8 cellular contexts compared by ENCODE assay signal in genomic region chr7:102306916-102307677, GRCh38. TPM values are rescaled to one million over a fixed set of nuclear protein-coding genes. Genes with fewer than 3 reads are reported as not detected.
DNase-seq lines count a peak whose midpoint lies in the region; ATAC-seq and TF ChIP-seq lines count a peak whose summit lies in the region.

No MANE protein-coding gene starts in this region.

- no peaks in the 10 kb centered on the region for H3K27me3 Mint-ChIP-seq in activated naive CD4-positive, alpha-beta T cell treated with anti-CD3 and anti-CD28 coated beads, Interleukin-2, amount 10 ng/mL, durations not matched to agents 7 days and 5 days

- H3K27me3 ChIP-seq in ACC112 (ENCODE audit: insufficient read depth, low read length) (no peaks in the 10 kb centered on the region), upper lobe of right lung (no peaks in the 10 kb centered on the region)

- H3K79me2 ChIP-seq in ACC112 (ENCODE audit: control insufficient read depth, insufficient read depth, low read length, unreplicated experiment), result no peaks in the 10 kb centered on the region

- H3K9me3 Mint-ChIP-seq in activated naive CD4-positive, alpha-beta T cell treated with anti-CD3 and anti-CD28 coated beads, Interleukin-2, amount 10 ng/mL, durations not matched to agents 7 days and 5 days, result no peaks in the 10 kb centered on the region

- no peak overlapping the region for H3K4me3 Mint-ChIP-seq in activated naive CD4-positive, alpha-beta T cell treated with anti-CD3 and anti-CD28 coated beads, Interleukin-2, amount 10 ng/mL, durations not matched to agents 7 days and 5 days

- H3K4me1 ChIP-seq in ACC112 (ENCODE audit: control insufficient read depth, insufficient read depth, low read length, unreplicated experiment) (peaks cover 32% of the 10 kb centered on the region), upper lobe of right lung (peaks cover 19% of the 10 kb centered on the region)

- no peak for TF ChIP-seq CTCF in upper lobe of right lung (IDR thresholded peaks at IDR 0.05)

- H3K4me1 Mint-ChIP-seq in activated naive CD4-positive, alpha-beta T cell treated with anti-CD3 and anti-CD28 coated beads, Interleukin-2, amount 10 ng/mL, durations not matched to agents 7 days and 5 days, result peaks cover 16% of the 10 kb centered on the region

- intact Hi-C loops in upper lobe of right lung (cut with DNase I), result no loop called here

- DNase-seq in MV-4-11 (lab: John Stamatoyannopoulos, UW) (peak; percentile 94), kidney tubule cell (ENCODE audit: low spot score) (peak; percentile 80), upper lobe of right lung (peak; percentile 83), COR-L47 (lab: John Stamatoyannopoulos, UW) (no peak)
- peak; percentile 62 for DNase-seq in activated naive CD4-positive, alpha-beta T cell treated with anti-CD3 and anti-CD28 coated beads, Interleukin-2, amount 10 ng/mL, durations not matched to agents 7 days and 5 days

- peak; percentile 47 for TF ChIP-seq POLR2A in GM15510 (IDR thresholded peaks at IDR 0.05; ENCODE audit: borderline replicate concordance, extremely low read depth, insufficient read length)

- H3K36me3 ChIP-seq in ACC112 (ENCODE audit: insufficient read depth, low read length), result no peaks in the 10 kb centered on the region
- no peaks in the 10 kb centered on the region for H3K36me3 ChIP-seq in upper lobe of right lung

- CTCF ChIA-PET in activated naive CD4-positive, alpha-beta T cell treated with anti-CD3 and anti-CD28 coated beads, Interleukin-2, amount 10 ng/mL, durations not matched to agents 7 days and 5 days (lab: Charles Lee), result interaction anchor here (1.1 kb wide), 1 partner anchor 29 kb away, joined by 5 read pairs; no protein-coding TSS in a partner anchor

- no peaks in the 10 kb centered on the region for H3K9me3 ChIP-seq in upper lobe of right lung

- peak overlapping the region; percentile 77 for H3K27ac ChIP-seq in ACC112 (ENCODE audit: low read depth, low read length)
- no peak overlapping the region for H3K27ac ChIP-seq in upper lobe of right lung

- H3K27ac Mint-ChIP-seq in activated naive CD4-positive, alpha-beta T cell treated with anti-CD3 and anti-CD28 coated beads, Interleukin-2, amount 10 ng/mL, durations not matched to agents 7 days and 5 days, result peak overlapping the region; percentile 42

- H3K4me3 ChIP-seq in ACC112 (ENCODE audit: low read depth, low read length) (peak overlapping the region; percentile 40; the same call in 1 of the 2 replicates), upper lobe of right lung (peak overlapping the region; percentile 14)

- H2AFZ ChIP-seq in ACC112 (ENCODE audit: low read length, unreplicated experiment), result peak overlapping the region; percentile 54

- peak; percentile 62 for ATAC-seq in HG02623 (IDR thresholded peaks at IDR 0.05; ENCODE audit: unreplicated experiment)
- ATAC-seq in upper lobe of right lung, result peak; percentile 92

- no peaks in the 10 kb centered on the region for H3K36me3 Mint-ChIP-seq in activated naive CD4-positive, alpha-beta T cell treated with anti-CD3 and anti-CD28 coated beads, Interleukin-2, amount 10 ng/mL, durations not matched to agents 7 days and 5 days

RNA-seq across cellular contexts. Expression of gene SH2B2, which starts 20.4 kb away (rescaled TPM):
- 13.2 TPM for total RNA-seq in upper lobe of right lung

RNA-seq across cellular contexts. Expression of gene SPDYE6, which starts 49.1 kb away (rescaled TPM):
- not detected for total RNA-seq in upper lobe of right lung
